25 cellular contexts compared by ENCODE assay signal in genomic region chr12:32789911-32790310, GRCh38. TPM values are rescaled to one million over a fixed set of nuclear protein-coding genes. Genes with fewer than 3 reads are reported as not detected.
A peak's percentile ranks its signal among the peaks of the same experiment; 100 is the strongest.
DNase-seq lines count a peak whose midpoint lies in the region; TF ChIP-seq lines count a peak whose summit lies in the region.
"Had no signal": no experiment of that assay in that cellular context is flagged by ENCODE, and none has a peak within 500 bp of the region (broad histone marks: within the 10 kb centered on the region; RNA-seq: fewer than 3 reads in every experiment).

No MANE protein-coding gene starts in this region.

- peaks cover 44% of the 10 kb centered on the region for H3K36me3 Mint-ChIP-seq in mesothelial cell of epicardium
- H3K36me3 Mint-ChIP-seq: CD8-positive, alpha-beta T cell had no signal

- H3K4me2 ChIP-seq in smooth muscle cell: peak overlapping the region; percentile 71
- H3K4me2 ChIP-seq: A549; BLaER1 treated with 17β-estradiol and CSF1 and Interleukin-3, amounts not matched to agents 10 nM and 100 nM had no signal

- DNase-seq in cardiac muscle cell (ENCODE audit: low read depth in 1 of 2, low spot score in 1 of 2): no peak
- no peak for DNase-seq in left ventricle myocardium inferior
- DNase-seq in fibroblast of villous mesenchyme (ENCODE audit: low read depth): peak; percentile 74
- DNase-seq in mesothelial cell of epicardium (ENCODE audit: low spot score in 2 of 2, unreplicated experiment in 2 of 2): no peak
- DNase-seq in smooth muscle cell (lab: John Stamatoyannopoulos, UW; ENCODE audit: unreplicated experiment): no peak
- DNase-seq in DMS 273 treated with DMSO at 0.1 percent for 48 hours (lab: John Stamatoyannopoulos, UW): no peak
- DNase-seq in NCI-H345 treated with DMSO at 0.1 percent for 48 hours (lab: John Stamatoyannopoulos, UW; ENCODE audit: unreplicated experiment): no peak
- DNase-seq in stimulated activated CD8-positive, alpha-beta memory T cell treated with anti-CD3 and anti-CD28 coated beads, Interleukin-4, amount 100 ng/mL, for 48 hours: no peak
- DNase-seq: AML-193; Caco-2; Calu3; CD4-positive, alpha-beta T cell; CD8-positive, alpha-beta T cell; DMS153; DMS53; DMS79; DND-41; EL; GDM1 had no signal

- H3K9ac ChIP-seq in smooth muscle cell (ENCODE audit: low read depth): no peak overlapping the region
- H3K9ac ChIP-seq: BLaER1 treated with 17β-estradiol and CSF1 and Interleukin-3, amounts not matched to agents 10 nM and 100 nM had no signal

- H3K36me3 ChIP-seq in cardiac muscle cell: peaks cover 53% of the 10 kb centered on the region
- peaks cover 24% of the 10 kb centered on the region for H3K36me3 ChIP-seq in left ventricle myocardium inferior
- H3K36me3 ChIP-seq in smooth muscle cell (ENCODE audit: low read depth): no peaks in the 10 kb centered on the region
- H3K36me3 ChIP-seq: BLaER1 treated with 17β-estradiol and CSF1 and Interleukin-3, amounts not matched to agents 10 nM and 100 nM had no signal

- intact Hi-C loops in left ventricle myocardium inferior (cut with micrococcal nuclease): loop anchor here (10.0 kb wide), 1 partner anchor 125 kb away; no protein-coding TSS in a partner anchor

- H3K4me1 Mint-ChIP-seq in mesothelial cell of epicardium: peaks cover 25% of the 10 kb centered on the region
- H3K4me1 Mint-ChIP-seq: B cell had no signal

- no peaks in the 10 kb centered on the region for H3K27me3 ChIP-seq in cardiac muscle cell
- no peaks in the 10 kb centered on the region for H3K27me3 ChIP-seq in left ventricle myocardium inferior (ENCODE audit: low read depth)
- H3K27me3 ChIP-seq in smooth muscle cell (ENCODE audit: low read depth): no peaks in the 10 kb centered on the region
- H3K27me3 ChIP-seq: BLaER1 treated with 17β-estradiol and CSF1 and Interleukin-3, amounts not matched to agents 10 nM and 100 nM had no signal

- H3K4me1 ChIP-seq in cardiac muscle cell (ENCODE audit: low read depth) (no peaks in the 10 kb centered on the region), left ventricle myocardium inferior (peaks cover 7% of the 10 kb centered on the region), smooth muscle cell (ENCODE audit: low read depth) (peaks cover 10% of the 10 kb centered on the region)
- H3K4me1 ChIP-seq: A549; BLaER1 treated with 17β-estradiol and CSF1 and Interleukin-3, amounts not matched to agents 10 nM and 100 nM; Caco-2 had no signal

- no peak for TF ChIP-seq CTCF in cardiac muscle cell (IDR thresholded peaks at IDR 0.05; ENCODE audit: low read depth, low read length)
- TF ChIP-seq CTCF in left ventricle myocardium inferior (IDR thresholded peaks at IDR 0.05; ENCODE audit: borderline replicate concordance): no peak
- TF ChIP-seq CTCF in fibroblast of villous mesenchyme (IDR thresholded peaks at IDR 0.05; ENCODE audit: insufficient read depth, low read depth, low read length): no peak
- no peak for TF ChIP-seq CTCF in mesothelial cell of epicardium (IDR thresholded peaks at IDR 0.05; ENCODE audit: unreplicated experiment)
- no peak for TF ChIP-seq CTCF in smooth muscle cell (IDR thresholded peaks at IDR 0.05; ENCODE audit: borderline replicate concordance, insufficient read depth, poor library complexity, severe bottlenecking)

- H3K27ac ChIP-seq in cardiac muscle cell: peak overlapping the region; percentile 69
- no peak overlapping the region for H3K27ac ChIP-seq in left ventricle myocardium inferior (replicated peaks)
- H3K27ac ChIP-seq in smooth muscle cell (ENCODE audit: low read depth): peak overlapping the region; percentile 74
- H3K27ac ChIP-seq: 22Rv1; A549; BLaER1 treated with 17β-estradiol and CSF1 and Interleukin-3, amounts not matched to agents 10 nM and 100 nM; C4-2B had no signal

- H3K9me3 ChIP-seq in cardiac muscle cell (ENCODE audit: low read depth) (no peaks in the 10 kb centered on the region), left ventricle myocardium inferior (replicated peaks) (no peaks in the 10 kb centered on the region), smooth muscle cell (replicated peaks; ENCODE audit: low read depth) (no peaks in the 10 kb centered on the region)
- H3K9me3 ChIP-seq: A549, Caco-2 had no signal

- H3K4me3 ChIP-seq in cardiac muscle cell (no peak overlapping the region), left ventricle myocardium inferior (no peak overlapping the region), fibroblast of villous mesenchyme (ENCODE audit: low read depth, low read length) (no peak overlapping the region), smooth muscle cell (no peak overlapping the region)
- H3K4me3 ChIP-seq: A549; BLaER1 treated with 17β-estradiol and CSF1 and Interleukin-3, amounts not matched to agents 10 nM and 100 nM; GM12878 had no signal

- H3K27ac Mint-ChIP-seq in mesothelial cell of epicardium: peak overlapping the region; percentile 28
- H3K27ac Mint-ChIP-seq: B cell; CD4-positive, alpha-beta T cell; CD8-positive, alpha-beta T cell had no signal

- no peak overlapping the region for H3K4me3 Mint-ChIP-seq in mesothelial cell of epicardium
- H3K4me3 Mint-ChIP-seq: B cell; CD4-positive, alpha-beta T cell; CD8-positive, alpha-beta T cell had no signal

- WGBS in smooth muscle cell (ENCODE audit: low lambda C conversion rate): 6% methylated on average over 2 of the region's 2 CpGs

- peaks cover 5% of the 10 kb centered on the region for H3K9me3 Mint-ChIP-seq in mesothelial cell of epicardium
- H3K9me3 Mint-ChIP-seq: CD4-positive, alpha-beta T cell; CD8-positive, alpha-beta T cell had no signal

- H3K79me2 ChIP-seq in smooth muscle cell (ENCODE audit: low read depth): no peaks in the 10 kb centered on the region

- no peaks in the 10 kb centered on the region for H3K27me3 Mint-ChIP-seq in mesothelial cell of epicardium (ENCODE audit: low read depth)

- peaks cover 18% of the 10 kb centered on the region for H3F3A ChIP-seq in smooth muscle cell (ENCODE audit: low read depth)

- H4K20me1 ChIP-seq in smooth muscle cell (ENCODE audit: low read depth): no peaks in the 10 kb centered on the region
- H4K20me1 ChIP-seq: BLaER1 treated with 17β-estradiol and CSF1 and Interleukin-3, amounts not matched to agents 10 nM and 100 nM had no signal

- no peak overlapping the region for H2AFZ ChIP-seq in smooth muscle cell (ENCODE audit: low read depth)

RNA-seq across cellular contexts. Expression of gene YARS2, which starts 34.2 kb away (rescaled TPM):
- total RNA-seq in cardiac muscle cell (31.6 and 39.9 TPM in 2 replicates), left ventricle myocardium inferior (11.6 TPM), fibroblast of villous mesenchyme (24.2 and 32.8 TPM in 2 replicates), mesothelial cell of epicardium (21.6 to 24.0 TPM (median 21.7 TPM) in 3 replicates), smooth muscle cell (22.5 and 32.6 TPM in 2 replicates)
- polyA plus RNA-seq in cardiac muscle cell (33.4 and 44.1 TPM in 2 replicates), smooth muscle cell (25.4 and 25.9 TPM in 2 replicates)
